8 cellular contexts compared by ENCODE assay signal in the genomic region with DNA sequence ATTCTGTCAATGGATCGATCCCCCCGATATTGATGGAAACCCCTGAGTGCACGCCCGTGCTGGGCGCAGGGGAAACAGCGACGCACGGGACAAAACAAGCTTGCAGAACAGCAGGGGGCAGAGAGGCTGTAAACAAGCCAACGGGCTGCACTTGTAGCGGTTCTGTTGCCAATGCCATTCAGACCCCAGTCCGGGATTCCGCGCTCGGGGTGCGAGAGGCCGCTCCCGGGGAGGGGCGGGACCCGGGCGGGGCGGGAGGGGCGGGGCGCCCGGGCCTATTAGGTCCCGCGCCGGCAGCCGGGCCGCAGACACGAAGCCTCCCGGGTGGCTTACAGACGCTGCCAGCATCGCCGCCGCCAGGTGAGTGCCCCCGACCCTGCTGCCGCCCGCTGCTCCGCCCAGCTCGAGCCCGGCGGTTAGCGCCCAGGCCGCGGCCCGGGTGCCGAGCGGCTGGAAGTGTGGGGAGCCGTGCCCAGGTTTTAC. TPM values are rescaled to one million over a fixed set of nuclear protein-coding genes. Genes with fewer than 3 reads are reported as not detected.
DNase-seq lines count a peak whose midpoint lies in the region; ATAC-seq, FAIRE-seq and TF ChIP-seq lines count a peak whose summit lies in the region.

A gene with protein sequence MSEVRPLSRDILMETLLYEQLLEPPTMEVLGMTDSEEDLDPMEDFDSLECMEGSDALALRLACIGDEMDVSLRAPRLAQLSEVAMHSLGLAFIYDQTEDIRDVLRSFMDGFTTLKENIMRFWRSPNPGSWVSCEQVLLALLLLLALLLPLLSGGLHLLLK (plus strand): TSS at position 307 of the 483 bp plus-strand sequence. CDS start 13,273 bp downstream, outside the sequence.

- H2BK5ac ChIP-seq in IMR-90 (ENCODE audit: low read depth, low read length, poor library complexity, severe bottlenecking), result no peak within 1 kb of the TSS

- H3K23ac ChIP-seq in IMR-90 (ENCODE audit: low read depth, low read length), result peak within 1 kb of the TSS; percentile 6; the same call in 1 of the 2 replicates

- H3K36me3 Mint-ChIP-seq in T-helper 2 cell treated with Interferon-gamma antibody and Interleukin-4, amounts not matched to agents 5 μg/mL and 100 μg/mL, for 36 hours (ENCODE audit: low read depth), result no peaks in the 10 kb centered on the region

- no peaks in the 10 kb centered on the region for H3K9me3 Mint-ChIP-seq in T-helper 2 cell treated with Interferon-gamma antibody and Interleukin-4, amounts not matched to agents 5 μg/mL and 100 μg/mL, for 36 hours

- no peak within 1 kb of the TSS for H3K18ac ChIP-seq in IMR-90 (ENCODE audit: low read depth, low read length)

- peaks cover 35% of the 10 kb centered on the region for H3K27me3 Mint-ChIP-seq in T-helper 2 cell treated with Interferon-gamma antibody and Interleukin-4, amounts not matched to agents 5 μg/mL and 100 μg/mL, for 36 hours (ENCODE audit: low read depth)

- H3K27ac ChIP-seq in IMR-90 (ENCODE audit: insufficient read depth, low read length) (no peak within 1 kb of the TSS), GM12878 (ENCODE audit: control insufficient read depth, insufficient read depth) (no peak within 1 kb of the TSS)

- peak within 1 kb of the TSS; percentile 72 for H2AK9ac ChIP-seq in IMR-90 (replicated peaks; ENCODE audit: low read depth, low read length, poor library complexity)

- TF ChIP-seq EP300 in GM12878 (IDR thresholded peaks at IDR 0.05; ENCODE audit: borderline replicate concordance in 1 of 2, control insufficient read depth in 1 of 2, low read depth in 2 of 2, low read length in 2 of 2), result no peak

- no peak within 1 kb of the TSS for H3K14ac ChIP-seq in IMR-90 (replicated peaks; ENCODE audit: low read depth, low read length)

- H2AFZ ChIP-seq in IMR-90 (replicated peaks; ENCODE audit: low read length, poor library complexity) (peak within 1 kb of the TSS; percentile 90), GM12878 (ENCODE audit: control insufficient read depth, low read depth, low read length) (peak within 1 kb of the TSS; percentile 80)

- H4K8ac ChIP-seq in IMR-90 (ENCODE audit: low read depth in 2 of 2, low read length in 2 of 2), result no peak within 1 kb of the TSS

- H4K91ac ChIP-seq in IMR-90 (ENCODE audit: insufficient read depth, low read depth, low read length), result no peak within 1 kb of the TSS

- RAD21 ChIA-PET in GM12878 (lab: Charles Lee; ENCODE audit: unreplicated experiment), result no interaction called here

- no peaks in the 10 kb centered on the region; the same call in 1 of the 2 replicates for H3K4me1 ChIP-seq in IMR-90 (ENCODE audit: control insufficient read depth, insufficient read depth, low read length)
- peaks cover 11% of the 10 kb centered on the region for H3K4me1 ChIP-seq in GM12878 (ENCODE audit: control insufficient read depth, insufficient read depth, low read length)

- no peak within 1 kb of the TSS for H2AK5ac ChIP-seq in IMR-90 (ENCODE audit: low read depth, low read length)

- H2BK20ac ChIP-seq in IMR-90 (ENCODE audit: low read depth, low read length), result no peak within 1 kb of the TSS

- no peak within 1 kb of the TSS for H3K4ac ChIP-seq in IMR-90 (ENCODE audit: low read depth, low read length)

- peak; percentile 23 for TF ChIP-seq POLR2A in GM10847 (IDR thresholded peaks at IDR 0.05; ENCODE audit: extremely low read depth, insufficient read length)
- TF ChIP-seq POLR2A in IMR-90 (IDR thresholded peaks at IDR 0.05; ENCODE audit: low read depth, low read length), result no peak
- TF ChIP-seq POLR2A in GM12878 (IDR thresholded peaks at IDR 0.05; ENCODE audit: low read depth, low read length), result peak; percentile 77

- H2BK120ac ChIP-seq in IMR-90 (ENCODE audit: low read depth, low read length), result no peak within 1 kb of the TSS

- H4K20me1 ChIP-seq in IMR-90 (ENCODE audit: insufficient read depth, low read length) (no peaks in the 10 kb centered on the region), GM12878 (ENCODE audit: control insufficient read depth, insufficient read depth) (no peaks in the 10 kb centered on the region)

- H4K5ac ChIP-seq in IMR-90 (ENCODE audit: low read depth, low read length), result no peak within 1 kb of the TSS

- H3K9ac ChIP-seq in IMR-90 (ENCODE audit: low read depth, low read length), result no peak within 1 kb of the TSS
- peak within 1 kb of the TSS; percentile 56; the same call in 1 of the 2 replicates for H3K9ac ChIP-seq in GM12878 (ENCODE audit: control insufficient read depth, insufficient read depth, low read length)

- no peaks in the 10 kb centered on the region for H3K79me2 ChIP-seq in GM12878 (ENCODE audit: control insufficient read depth, insufficient read depth, low read length)

- in situ Hi-C loops in IMR-90 (cut with MboI; ENCODE audit: low sequenced_read_pairs), result no loop called here
- in situ Hi-C loops in GM12878 (cut with MboI), result no loop called here

- no peak within 1 kb of the TSS for H3K27ac Mint-ChIP-seq in T-helper 2 cell treated with Interferon-gamma antibody and Interleukin-4, amounts not matched to agents 5 μg/mL and 100 μg/mL, for 36 hours

- TF ChIP-seq RAD21 in IMR-90 (IDR thresholded peaks at IDR 0.05; ENCODE audit: low read length), result no peak
- TF ChIP-seq RAD21 in GM12878 (IDR thresholded peaks at IDR 0.05; ENCODE audit: insufficient read depth, low read depth, low read length), result peak; percentile 19; the same call in 1 of the 2 replicates

- CTCF ChIA-PET in IMR-90 (lab: Yijun Ruan, JAX) (interaction anchor here (0.9 kb wide), 1 partner anchor 48 kb away, joined by 3 read pairs; no protein-coding TSS in a partner anchor), GM12878 (lab: Yijun Ruan, JAX) (interaction anchor here (0.9 to 1.3 kb wide), 2 partner anchors 26 to 28 kb away, joined by 3 to 5 read pairs; no protein-coding TSS in a partner anchor)

- dilution Hi-C loops in IMR-90 (cut with HindIII; ENCODE audit: low sequenced_read_pairs, unreplicated experiment), result no loop called here

- H3K79me1 ChIP-seq in IMR-90 (ENCODE audit: low read depth in 1 of 2, low read length in 2 of 2), result no peaks in the 10 kb centered on the region

- FAIRE-seq in GM12878 (lab: Jason Lieb, UNC), result no peak

- intact Hi-C loops in IMR-90 (cut with micrococcal nuclease) (no loop called here), GM12878 (cut with micrococcal nuclease; ENCODE audit: unreplicated experiment) (no loop called here)

- SMC1A ChIA-PET in GM12878 (lab: Charles Lee; ENCODE audit: uncharacterized antibody, unreplicated experiment), result interaction anchor here (0.7 kb wide), 1 partner anchor 405 kb away, joined by 3 read pairs; no protein-coding TSS in a partner anchor

- POLR2A ChIA-PET in IMR-90 (lab: Charles Lee; ENCODE audit: unreplicated experiment), result no interaction called here
- POLR2A ChIA-PET in GM12878 (lab: Charles Lee), result no interaction called here

- H3K36me3 ChIP-seq in IMR-90 (ENCODE audit: control insufficient read depth, insufficient read depth, low read length), result no peaks in the 10 kb centered on the region
- H3K36me3 ChIP-seq in GM12878 (ENCODE audit: control insufficient read depth in 2 of 2, insufficient read depth in 2 of 2, low read length in 1 of 2), result no peaks in the 10 kb centered on the region

- H3K9me1 ChIP-seq in IMR-90 (ENCODE audit: insufficient read depth, low read length), result no peaks in the 10 kb centered on the region

- no TSS peak for BruUV-seq in IMR-90 (replicated peaks; lab: Mats Ljungman, UMichigan)
- BruUV-seq in GM12878 (replicated peaks; lab: Mats Ljungman, UMichigan), result no TSS peak

- peak within 1 kb of the TSS; percentile 73 for H3K4me3 Mint-ChIP-seq in T-helper 2 cell treated with Interferon-gamma antibody and Interleukin-4, amounts not matched to agents 5 μg/mL and 100 μg/mL, for 36 hours

- H3K27me3 ChIP-seq in IMR-90 (ENCODE audit: control insufficient read depth, insufficient read depth, low read length) (peaks cover 58% of the 10 kb centered on the region), GM12878 (replicated peaks in 1 of 2; ENCODE audit: control insufficient read depth in 2 of 2, insufficient read depth in 2 of 2, low read length in 1 of 2) (peaks cover 0 to 6% of the 10 kb centered on the region in 2 experiments; a peak in 3 of 4 replicates)

- no peak within 1 kb of the TSS for H2BK15ac ChIP-seq in IMR-90 (ENCODE audit: low read depth, low read length)

- H3K9me3 ChIP-seq in IMR-90 (ENCODE audit: control insufficient read depth, insufficient read depth, low read length) (no peaks in the 10 kb centered on the region), GM12878 (replicated peaks; ENCODE audit: control insufficient read depth, insufficient read depth, low read length) (no peaks in the 10 kb centered on the region)

- WGBS in IMR-90 (ENCODE audit: extremely low coverage in 2 of 2, insufficient read length in 1 of 2), 2 experiments, result 2% methylated on average over 27 of the region's 49 CpGs; no CpG with 5 or more reads in 1 of the 2 experiments
- WGBS in GM12878 (ENCODE audit: insufficient coverage, insufficient replicate concordance, low lambda C conversion rate, missing lambda C conversion rate), result 1% methylated on average over 42 of the region's 49 CpGs

- DNase-seq in IMR-90, result no peak
- DNase-seq in T-helper 2 cell treated with Interferon-gamma antibody and Interleukin-4, amounts not matched to agents 5 μg/mL and 100 μg/mL, for 36 hours (ENCODE audit: low spot score), result peak; percentile 25
- DNase-seq in GM12878 (ENCODE audit: low read depth, low spot score), result no peak
- peak; percentile 77 for DNase-seq in iPS-NIHi7 (ENCODE audit: extremely low spot score)
- peak; percentile 16 to 39 for DNase-seq in stimulated activated CD4-positive, alpha-beta T cell treated with anti-CD3 and anti-CD28 coated beads, Interleukin-1b, Interleukin-23, amount 100 ng/mL, for 4 hours (ENCODE audit: low read depth in 2 of 2)
- DNase-seq in DMS79 (lab: John Stamatoyannopoulos, UW), result no peak

- H3K4me1 Mint-ChIP-seq in T-helper 2 cell treated with Interferon-gamma antibody and Interleukin-4, amounts not matched to agents 5 μg/mL and 100 μg/mL, for 36 hours (ENCODE audit: low read depth), result peaks cover 5% of the 10 kb centered on the region

- no peak within 1 kb of the TSS for H3K56ac ChIP-seq in IMR-90 (ENCODE audit: extremely low read depth, insufficient read depth, low read length)

- H3K4me2 ChIP-seq in IMR-90 (ENCODE audit: low read depth, low read length) (peak within 1 kb of the TSS; percentile 79), GM12878 (ENCODE audit: control insufficient read depth, insufficient read depth) (peak within 1 kb of the TSS; percentile 98)

- ATAC-seq in IMR-90 (ENCODE audit: low read depth) (peak; percentile 73), GM12878 (peak; percentile 76), HG03139 (IDR thresholded peaks at IDR 0.05; ENCODE audit: unreplicated experiment) (no peak)

- peak within 1 kb of the TSS; percentile 40 for H3K4me3 ChIP-seq in IMR-90 (ENCODE audit: insufficient read depth, low read depth, low read length)
- H3K4me3 ChIP-seq in GM12878, result peak within 1 kb of the TSS; percentile 72

- peak; percentile 20; the same call in 1 of the 2 replicates for TF ChIP-seq CTCF in IMR-90 (conservative IDR thresholded peaks at IDR 0.05; ENCODE audit: low read depth, low read length)
- TF ChIP-seq CTCF in GM12878 (IDR thresholded peaks at IDR 0.05 in 2 of 3, conservative IDR thresholded peaks at IDR 0.05 in 1 of 3; ENCODE audit: control insufficient read depth in 2 of 3, extremely low read depth in 1 of 3, insufficient read depth in 1 of 3, low read depth in 3 of 3, low read length in 3 of 3), result peak; percentile 24 to 37 (median 35); a peak in 5 of 6 replicates

RNA-seq across cellular contexts. Expression of the gene that starts here (rescaled TPM):
- total RNA-seq in IMR-90 (2012; rRNA removed), result 0.18 and 0.28 TPM in 2 replicates
- polyA plus RNA-seq in IMR-90 (2012; rRNA removed), result 0.19 TPM in 1 of 2 replicates, not detected in the other
- polyA plus RNA-seq in IMR-90 (2012; cell fraction: cytosol; rRNA removed), result 0.21 and 0.22 TPM in 2 replicates
- 0.14 TPM in 1 of 2 replicates, not detected in the other for polyA plus RNA-seq in IMR-90 (2012; cell fraction: nucleus; rRNA removed; ENCODE audit: low replicate concordance)
- total RNA-seq in GM12878 (2013; cell fraction: nucleolus; rRNA removed), result not detected in 2 replicates
- total RNA-seq in GM12878 (2014; rRNA removed), result 9.8 and 10.5 TPM in 2 replicates
- 2.7 TPM in 2 replicates for total RNA-seq in GM12878 (2014; rRNA removed; fragmentation: Illumina TruSeq; extraction: Trizol)
- total RNA-seq in GM12878 (2021), result 6.3 and 8.0 TPM in 2 replicates
- polyA plus RNA-seq in GM12878 (2011; ENCODE audit: low read depth), result 2.3 TPM
- polyA plus RNA-seq in GM12878 (2011; rRNA removed), result 0.16 and 0.33 TPM in 2 replicates
- polyA plus RNA-seq in GM12878 (2011; cell fraction: cytosol; rRNA removed), result 1.0 and 1.1 TPM in 2 replicates
- polyA plus RNA-seq in GM12878 (2011; cell fraction: nucleus; rRNA removed), result 0.70 and 1.0 TPM in 2 replicates
- polyA plus RNA-seq in GM12878 (2012), result 2.5 and 3.6 TPM in 2 replicates
- 1.6 TPM in 1 of 2 replicates, not detected in the other for polyA plus RNA-seq in GM12878 (2014; fragmentation: Illumina TruSeq; extraction: Trizol)
- 1 to 10 TPM; 1.4 to 1.5 TPM for polyA plus RNA-seq in GM12878 (2014; fragmentation: Nextera tagmentation; extraction: Ambion mirVana)
- 7.5 TPM in 2 replicates for polyA plus RNA-seq in GM12878 (2014; rRNA removed)
- 1 to 10 TPM; 5.1 to 5.6 TPM for polyA plus RNA-seq in GM12878 (2016; fragmentation: Nextera tagmentation; extraction: Ambion mirVana)
- polyA minus RNA-seq in GM12878 (2011; rRNA and poly(A)+ RNA removed), result not detected in 2 replicates
- polyA minus RNA-seq in GM12878 (2011; cell fraction: cytosol; rRNA and poly(A)+ RNA removed), result not detected in 2 replicates
- polyA minus RNA-seq in GM12878 (2011; cell fraction: nucleus; rRNA and poly(A)+ RNA removed), result not detected in 2 replicates

Comparison
In these comparisons a context has a peak if more than half of its experiments do, and no peak if none do; other contexts are left out.
1. Peak in ATAC-seq, H3K4me3 ChIP-seq and H3K4me2 ChIP-seq in IMR-90; RNA of the gene not detected or under 1 TPM.
2. DNase-seq: peak in T-helper 2 cell treated with Interferon-gamma antibody and Interleukin-4, amounts not matched to agents 5 μg/mL and 100 μg/mL, for 36 hours (single experiment), iPS-NIHi7 (single experiment) and stimulated activated CD4-positive, alpha-beta T cell treated with anti-CD3 and anti-CD28 coated beads, Interleukin-1b, Interleukin-23, amount 100 ng/mL, for 4 hours (2 of 2); none in IMR-90 (single experiment), GM12878 (single experiment) and DMS79 (single experiment).